ENCODE assay signal across 14 cellular contexts in genomic region chr5:135641329-135642178, GRCh38.
"Had no signal": no experiment of that assay in that cellular context is flagged by ENCODE, and none has a peak within 500 bp of the region (broad histone marks: within the 10 kb centered on the region; RNA-seq: fewer than 3 reads in every experiment).

No MANE protein-coding gene starts in this region.

- DNase-seq: activated CD4-positive, alpha-beta T cell treated with anti-CD3 and anti-CD28 coated beads, Interleukin-2, amount 50 U/mL, for 1 hour; activated CD4-positive, CD25-positive, alpha-beta regulatory T cell; activated T-cell treated with anti-CD3 and anti-CD28 coated beads, Interleukin-2, amount 50 U/mL, for 1 hour; body of pancreas; central memory CD4-positive, alpha-beta T cell; effector CD8-positive, alpha-beta T cell; posterior cingulate gyrus; right lobe of liver; stimulated activated CD4-positive, alpha-beta T cell treated with anti-CD3 and anti-CD28 coated beads, Interleukin-2, amount 100 ng/mL, for 24 hours; stimulated activated naive CD4-positive, alpha-beta T cell treated with Interleukin-2 at 50 U/mL for 16 hours; upper lobe of right lung had no signal

- H3K4me1 Mint-ChIP-seq: activated naive CD4-positive, alpha-beta T cell treated with anti-CD3 and anti-CD28 coated beads, Interleukin-2, amount 50 U/mL, for 24 hours had no signal

- H3K27ac ChIP-seq: body of pancreas, coronary artery, gastroesophageal sphincter, right lobe of liver, upper lobe of right lung had no signal

- H3K27ac Mint-ChIP-seq: activated naive CD4-positive, alpha-beta T cell treated with anti-CD3 and anti-CD28 coated beads, Interleukin-2, amount 50 U/mL, for 24 hours had no signal

- H3K9me3 ChIP-seq: body of pancreas, gastroesophageal sphincter, right lobe of liver, upper lobe of right lung had no signal

- H3K9me3 Mint-ChIP-seq: activated naive CD4-positive, alpha-beta T cell treated with anti-CD3 and anti-CD28 coated beads, Interleukin-2, amount 50 U/mL, for 24 hours had no signal

- H3K36me3 ChIP-seq: gastroesophageal sphincter, right lobe of liver, upper lobe of right lung had no signal

- H3K4me1 ChIP-seq: body of pancreas, gastroesophageal sphincter, right lobe of liver, upper lobe of right lung had no signal

- H3K36me3 Mint-ChIP-seq: activated naive CD4-positive, alpha-beta T cell treated with anti-CD3 and anti-CD28 coated beads, Interleukin-2, amount 50 U/mL, for 24 hours had no signal

- H3K4me3 ChIP-seq: body of pancreas, coronary artery, gastroesophageal sphincter, right lobe of liver, upper lobe of right lung had no signal

- H3K27me3 ChIP-seq: body of pancreas, gastroesophageal sphincter, right lobe of liver, upper lobe of right lung had no signal

- H3K4me3 Mint-ChIP-seq: activated naive CD4-positive, alpha-beta T cell treated with anti-CD3 and anti-CD28 coated beads, Interleukin-2, amount 50 U/mL, for 24 hours had no signal
